ENCODE assay signal across 1 cellular context in genomic region chr3:12764171-12764776, GRCh38.
TF ChIP-seq lines count a peak whose summit lies in the region.

No MANE protein-coding gene starts in this region.

TF ChIP-seq in HepG2, 621 proteins besides CTCF, POLR2A, EP300 and RAD21:
- peak; percentile 83 for TF ChIP-seq ZNF629 (CRISPR knock-in tag; conservative IDR thresholded peaks at IDR 0.05)
- TF ChIP-seq ARID3A (IDR thresholded peaks at IDR 0.05; ENCODE audit: low read depth, low read length), result no peak
- TF ChIP-seq PHB2 (IDR thresholded peaks at IDR 0.05; ENCODE audit: partially characterized antibody), result no peak
